11 cellular contexts compared by ENCODE assay signal in the genomic region with DNA sequence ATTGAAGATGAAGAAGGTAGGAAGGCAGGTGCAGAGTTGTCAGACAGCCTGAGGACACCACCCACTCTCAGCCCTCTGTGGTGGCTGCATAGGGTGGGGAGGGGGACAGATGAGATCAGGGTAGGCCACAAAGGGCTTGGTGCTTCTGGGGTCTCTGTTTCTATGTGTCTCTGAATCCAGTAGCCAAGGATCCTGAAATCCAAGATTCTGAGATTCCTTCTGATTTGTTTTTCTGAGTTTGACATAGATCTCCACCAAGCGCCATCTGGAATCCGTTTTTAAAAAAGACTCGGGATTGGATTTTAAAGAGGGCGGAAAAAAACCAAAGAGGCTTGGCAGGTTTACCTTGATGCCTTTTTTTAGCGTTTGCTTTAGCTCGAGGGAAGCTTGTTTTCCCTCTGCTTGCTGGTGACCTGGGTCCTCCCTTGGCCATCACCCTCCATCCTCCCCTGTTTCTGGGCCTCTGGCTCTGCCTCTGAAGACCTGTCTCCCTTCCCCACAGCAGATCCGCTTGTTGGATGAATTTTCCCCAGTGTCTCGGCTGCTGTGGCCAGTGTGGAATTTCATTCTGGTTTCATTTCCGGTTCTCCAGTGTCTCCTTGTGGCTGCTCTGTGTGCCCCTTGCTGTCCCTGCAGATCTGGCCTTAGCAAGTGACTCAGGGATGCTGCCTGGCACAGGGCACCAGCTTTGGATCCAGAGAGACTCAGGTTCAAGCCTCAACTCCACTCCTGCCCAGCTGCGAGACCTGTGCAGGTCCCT. TPM values are rescaled to one million over a fixed set of nuclear protein-coding genes. Genes with fewer than 3 reads are reported as not detected.
DNase-seq lines count a peak whose midpoint lies in the region; ATAC-seq and TF ChIP-seq lines count a peak whose summit lies in the region.
"Had no signal": no experiment of that assay in that cellular context is flagged by ENCODE, and none has a peak within 500 bp of the region (broad histone marks: within the 10 kb centered on the region; RNA-seq: fewer than 3 reads in every experiment).

No MANE protein-coding gene starts in this region.

- H3K27ac ChIP-seq in layer of hippocampus (ENCODE audit: low read depth, low read length) (peak overlapping the region; percentile 53), upper lobe of right lung (no peak overlapping the region)
- H3K27ac ChIP-seq: gastrocnemius medialis had no signal

- intact Hi-C loops in upper lobe of right lung (cut with DNase I), result no loop called here

- peak; percentile 10 for ATAC-seq in upper lobe of right lung
- ATAC-seq in HG02973 (IDR thresholded peaks at IDR 0.05; ENCODE audit: unreplicated experiment), result no peak
- ATAC-seq: gastrocnemius medialis had no signal

- DNase-seq in DMS53 (lab: John Stamatoyannopoulos, UW) (peak; percentile 13), DMS53 treated with DMSO at 0.1 percent for 48 hours (lab: John Stamatoyannopoulos, UW; ENCODE audit: unreplicated experiment) (no peak), astrocyte of the spinal cord (ENCODE audit: low read depth, low spot score) (no peak), upper lobe of right lung (no peak), cortex of kidney (lab: John Stamatoyannopoulos, UW) (no peak), HEK293T (ENCODE audit: extremely low spot score) (no peak)
- DNase-seq: 8988T, gastrocnemius medialis, NCI-H2081 treated with DMSO at 0.1 percent for 48 hours had no signal

- H3K27me3 ChIP-seq in layer of hippocampus (ENCODE audit: control insufficient read depth, insufficient read depth, low read length) (no peaks in the 10 kb centered on the region), upper lobe of right lung (no peaks in the 10 kb centered on the region)
- H3K27me3 ChIP-seq: gastrocnemius medialis had no signal

- CTCF ChIA-PET in HEK293T (lab: Yijun Ruan, JAX), result no interaction called here

- H3K4me3 ChIP-seq in astrocyte of the spinal cord (ENCODE audit: low read depth, low read length), result no peak overlapping the region
- H3K4me3 ChIP-seq in upper lobe of right lung, result no peak overlapping the region
- H3K4me3 ChIP-seq: gastrocnemius medialis had no signal

- H3K4me1 ChIP-seq in upper lobe of right lung, result no peaks in the 10 kb centered on the region

- peak; percentile 22 for TF ChIP-seq CTCF in astrocyte of the spinal cord (IDR thresholded peaks at IDR 0.05; ENCODE audit: low read depth, low read length)
- no peak for TF ChIP-seq CTCF in upper lobe of right lung (IDR thresholded peaks at IDR 0.05)

- no peaks in the 10 kb centered on the region for H3K9me3 ChIP-seq in upper lobe of right lung
- H3K9me3 ChIP-seq: gastrocnemius medialis had no signal

- no peaks in the 10 kb centered on the region for H3K36me3 ChIP-seq in upper lobe of right lung
- H3K36me3 ChIP-seq: gastrocnemius medialis had no signal

- in situ Hi-C loops in astrocyte of the spinal cord (cut with HindIII; ENCODE audit: low sequenced_read_pairs), result no loop called here

- POLR2A ChIA-PET in HEK293T (lab: Yijun Ruan, JAX), result interaction anchor here (0.8 to 1.0 kb wide), 2 partner anchors 34 to 46 kb away, joined by 3 read pairs; partner anchors contain the start of gene TAB1

TF ChIP-seq in HEK293T, 16 proteins besides CTCF, POLR2A, EP300 and RAD21:
- no peak for TF ChIP-seq FOXM1 (IDR thresholded peaks at IDR 0.05; ENCODE audit: borderline replicate concordance)

RNA-seq across cellular contexts. Expression of gene SYNGR1, which starts 15.0 kb away (rescaled TPM):
- 14.0 TPM for total RNA-seq in upper lobe of right lung

RNA-seq across cellular contexts. Expression of gene TAB1, which starts 34.8 kb away (rescaled TPM):
- 31.0 TPM for total RNA-seq in upper lobe of right lung

RNA-seq across cellular contexts. Expression of gene RPL3, which starts 45.4 kb away (rescaled TPM):
- 1,573 TPM for total RNA-seq in upper lobe of right lung
